Comparison of ENCODE assay signal across 8 cellular contexts in the genomic region with DNA sequence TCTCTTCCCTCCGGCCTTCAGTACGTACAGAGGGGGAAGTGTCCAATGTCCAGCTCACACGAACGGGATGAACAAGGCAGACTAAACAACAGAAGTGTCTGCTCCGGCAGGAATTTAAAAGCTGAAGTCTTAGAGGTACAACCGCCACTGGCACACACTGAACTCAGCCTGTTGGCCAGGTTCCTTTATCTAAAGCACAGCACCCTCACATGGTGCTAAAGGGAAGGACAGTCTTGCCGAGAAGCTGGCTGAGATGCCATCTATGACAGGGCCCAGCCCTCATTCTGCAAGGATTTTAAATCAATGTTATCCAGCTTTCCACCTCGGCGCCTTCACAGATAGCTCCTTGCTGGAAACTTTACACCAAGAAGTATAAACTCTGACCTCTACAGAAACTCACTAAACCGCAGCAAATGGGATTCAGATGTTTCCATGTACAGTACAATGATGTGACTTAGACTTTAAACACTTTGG.
DNase-seq lines count a peak whose midpoint lies in the region; ATAC-seq and TF ChIP-seq lines count a peak whose summit lies in the region.

No MANE protein-coding gene starts in this region.

- H3F3A ChIP-seq in SU-DHL-6 (ENCODE audit: insufficient read depth): no peaks in the 10 kb centered on the region

- in situ Hi-C loops in brain microvascular endothelial cell (cut with HindIII; ENCODE audit: low pct_ligation_motif_present, low sequenced_read_pairs): no loop called here

- H3K36me3 ChIP-seq in SU-DHL-6 (ENCODE audit: low read length) (no peaks in the 10 kb centered on the region), brain microvascular endothelial cell (replicated peaks) (no peaks in the 10 kb centered on the region)

- no peak overlapping the region for H3K27ac ChIP-seq in SU-DHL-6 (ENCODE audit: low read depth, low read length)
- H3K27ac ChIP-seq in brain microvascular endothelial cell: no peak overlapping the region

- H3K79me2 ChIP-seq in SU-DHL-6 (ENCODE audit: insufficient read depth, low read length): no peaks in the 10 kb centered on the region

- H3K4me2 ChIP-seq in SU-DHL-6 (ENCODE audit: low read depth, low read length, poor library complexity, severe bottlenecking): no peak overlapping the region

- H3K9ac ChIP-seq in SU-DHL-6 (ENCODE audit: low read length): no peak overlapping the region

- ATAC-seq in HG03520 (IDR thresholded peaks at IDR 0.05; ENCODE audit: unreplicated experiment): no peak

- H3K9me3 ChIP-seq in SU-DHL-6 (ENCODE audit: insufficient read depth, low read length): no peaks in the 10 kb centered on the region

- H4K20me1 ChIP-seq in SU-DHL-6 (ENCODE audit: low read depth, low read length): no peaks in the 10 kb centered on the region

- H3K4me3 ChIP-seq in SU-DHL-6 (ENCODE audit: insufficient read depth, low read length, poor library complexity, severe bottlenecking) (no peak overlapping the region), brain microvascular endothelial cell (ENCODE audit: low read depth, low read length) (no peak overlapping the region)

- no peaks in the 10 kb centered on the region for H3K27me3 ChIP-seq in SU-DHL-6 (ENCODE audit: low read length)
- H3K27me3 ChIP-seq in brain microvascular endothelial cell (replicated peaks): peaks cover 8% of the 10 kb centered on the region

- H3K9me2 ChIP-seq in SU-DHL-6 (replicated peaks; ENCODE audit: insufficient read depth, low read length): no peaks in the 10 kb centered on the region

- DNase-seq in GM03348 (ENCODE audit: low spot score): peak; percentile 27
- DNase-seq in KG1 (lab: John Stamatoyannopoulos, UW): peak; percentile 39
- DNase-seq in brain microvascular endothelial cell: peak; percentile 67
- DNase-seq in iPS-NIHi7 (ENCODE audit: extremely low spot score): peak; percentile 70
- peak; percentile 68 for DNase-seq in stimulated activated CD4-positive, alpha-beta T cell treated with anti-CD3 and anti-CD28 coated beads, Interleukin-15, amount 100 ng/mL, for 24 hours
- no peak for DNase-seq in epidermal melanocyte (ENCODE audit: insufficient read length, low spot score)

- TF ChIP-seq CTCF in SU-DHL-6 (IDR thresholded peaks at IDR 0.05; ENCODE audit: insufficient read depth, low read length, poor library complexity, severe bottlenecking) (peak; percentile 9), brain microvascular endothelial cell (IDR thresholded peaks at IDR 0.05; ENCODE audit: low read depth, low read length, missing control alignments) (peak; percentile 78)

- H2AFZ ChIP-seq in SU-DHL-6 (ENCODE audit: low read depth, low read length, severe bottlenecking): no peak overlapping the region
